ENCODE assay signal across 1 cellular context in the genomic region with DNA sequence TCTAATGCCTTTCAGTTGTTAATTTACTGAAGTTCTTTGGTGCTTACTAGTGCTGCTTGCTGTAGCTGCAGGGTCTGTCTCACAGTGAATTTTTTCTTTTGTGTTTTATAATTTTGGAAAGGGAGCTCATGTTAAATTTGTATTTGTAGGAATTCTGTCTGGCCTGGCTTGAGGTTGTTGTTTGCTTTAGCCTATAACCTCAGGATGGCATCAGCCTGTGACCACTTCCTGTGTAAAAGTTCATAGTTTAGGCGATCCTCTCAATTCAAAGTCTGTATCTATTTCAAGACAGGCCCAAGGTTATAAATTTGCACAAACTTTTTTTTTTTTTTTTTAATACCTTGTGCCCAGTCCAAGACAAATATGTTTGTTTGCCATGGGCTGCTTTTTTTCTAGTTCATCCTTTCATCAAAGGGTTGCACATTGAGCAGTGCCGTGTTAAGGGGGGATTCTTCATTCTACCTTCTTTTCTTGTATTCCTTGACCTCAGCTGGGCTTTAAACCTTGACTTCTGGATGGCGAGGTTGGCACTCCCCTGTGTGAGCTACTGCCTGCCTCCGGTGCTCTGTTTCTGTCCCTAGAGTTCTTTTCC.
TF ChIP-seq lines count a peak whose summit lies in the region.

No MANE protein-coding gene starts in this region.

TF ChIP-seq in GM23338, 12 proteins besides CTCF, POLR2A, EP300 and RAD21 (continued from another document):
- TF ChIP-seq, protein P1, sequence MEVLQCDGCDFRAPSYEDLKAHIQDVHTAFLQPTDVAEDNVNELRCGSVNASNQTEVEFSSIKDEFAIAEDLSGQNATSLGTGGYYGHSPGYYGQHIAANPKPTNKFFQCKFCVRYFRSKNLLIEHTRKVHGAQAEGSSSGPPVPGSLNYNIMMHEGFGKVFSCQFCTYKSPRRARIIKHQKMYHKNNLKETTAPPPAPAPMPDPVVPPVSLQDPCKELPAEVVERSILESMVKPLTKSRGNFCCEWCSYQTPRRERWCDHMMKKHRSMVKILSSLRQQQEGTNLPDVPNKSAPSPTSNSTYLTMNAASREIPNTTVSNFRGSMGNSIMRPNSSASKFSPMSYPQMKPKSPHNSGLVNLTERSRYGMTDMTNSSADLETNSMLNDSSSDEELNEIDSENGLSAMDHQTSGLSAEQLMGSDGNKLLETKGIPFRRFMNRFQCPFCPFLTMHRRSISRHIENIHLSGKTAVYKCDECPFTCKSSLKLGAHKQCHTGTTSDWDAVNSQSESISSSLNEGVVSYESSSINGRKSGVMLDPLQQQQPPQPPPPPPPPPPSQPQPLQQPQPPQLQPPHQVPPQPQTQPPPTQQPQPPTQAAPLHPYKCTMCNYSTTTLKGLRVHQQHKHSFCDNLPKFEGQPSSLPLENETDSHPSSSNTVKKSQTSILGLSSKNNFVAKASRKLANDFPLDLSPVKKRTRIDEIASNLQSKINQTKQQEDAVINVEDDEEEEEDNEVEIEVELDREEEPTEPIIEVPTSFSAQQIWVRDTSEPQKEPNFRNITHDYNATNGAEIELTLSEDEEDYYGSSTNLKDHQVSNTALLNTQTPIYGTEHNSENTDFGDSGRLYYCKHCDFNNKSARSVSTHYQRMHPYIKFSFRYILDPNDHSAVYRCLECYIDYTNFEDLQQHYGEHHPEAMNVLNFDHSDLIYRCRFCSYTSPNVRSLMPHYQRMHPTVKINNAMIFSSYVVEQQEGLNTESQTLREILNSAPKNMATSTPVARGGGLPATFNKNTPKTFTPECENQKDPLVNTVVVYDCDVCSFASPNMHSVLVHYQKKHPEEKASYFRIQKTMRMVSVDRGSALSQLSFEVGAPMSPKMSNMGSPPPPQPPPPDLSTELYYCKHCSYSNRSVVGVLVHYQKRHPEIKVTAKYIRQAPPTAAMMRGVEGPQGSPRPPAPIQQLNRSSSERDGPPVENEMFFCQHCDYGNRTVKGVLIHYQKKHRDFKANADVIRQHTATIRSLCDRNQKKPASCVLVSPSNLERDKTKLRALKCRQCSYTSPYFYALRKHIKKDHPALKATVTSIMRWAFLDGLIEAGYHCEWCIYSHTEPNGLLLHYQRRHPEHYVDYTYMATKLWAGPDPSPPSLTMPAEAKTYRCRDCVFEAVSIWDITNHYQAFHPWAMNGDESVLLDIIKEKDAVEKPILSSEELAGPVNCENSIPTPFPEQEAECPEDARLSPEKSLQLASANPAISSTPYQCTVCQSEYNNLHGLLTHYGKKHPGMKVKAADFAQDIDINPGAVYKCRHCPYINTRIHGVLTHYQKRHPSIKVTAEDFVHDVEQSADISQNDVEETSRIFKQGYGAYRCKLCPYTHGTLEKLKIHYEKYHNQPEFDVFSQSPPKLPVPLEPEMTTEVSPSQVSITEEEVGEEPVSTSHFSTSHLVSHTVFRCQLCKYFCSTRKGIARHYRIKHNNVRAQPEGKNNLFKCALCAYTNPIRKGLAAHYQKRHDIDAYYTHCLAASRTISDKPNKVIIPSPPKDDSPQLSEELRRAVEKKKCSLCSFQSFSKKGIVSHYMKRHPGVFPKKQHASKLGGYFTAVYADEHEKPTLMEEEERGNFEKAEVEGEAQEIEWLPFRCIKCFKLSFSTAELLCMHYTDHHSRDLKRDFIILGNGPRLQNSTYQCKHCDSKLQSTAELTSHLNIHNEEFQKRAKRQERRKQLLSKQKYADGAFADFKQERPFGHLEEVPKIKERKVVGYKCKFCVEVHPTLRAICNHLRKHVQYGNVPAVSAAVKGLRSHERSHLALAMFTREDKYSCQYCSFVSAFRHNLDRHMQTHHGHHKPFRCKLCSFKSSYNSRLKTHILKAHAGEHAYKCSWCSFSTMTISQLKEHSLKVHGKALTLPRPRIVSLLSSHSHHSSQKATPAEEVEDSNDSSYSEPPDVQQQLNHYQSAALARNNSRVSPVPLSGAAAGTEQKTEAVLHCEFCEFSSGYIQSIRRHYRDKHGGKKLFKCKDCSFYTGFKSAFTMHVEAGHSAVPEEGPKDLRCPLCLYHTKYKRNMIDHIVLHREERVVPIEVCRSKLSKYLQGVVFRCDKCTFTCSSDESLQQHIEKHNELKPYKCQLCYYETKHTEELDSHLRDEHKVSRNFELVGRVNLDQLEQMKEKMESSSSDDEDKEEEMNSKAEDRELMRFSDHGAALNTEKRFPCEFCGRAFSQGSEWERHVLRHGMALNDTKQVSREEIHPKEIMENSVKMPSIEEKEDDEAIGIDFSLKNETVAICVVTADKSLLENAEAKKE (CRISPR knock-in tag; IDR thresholded peaks at IDR 0.05) = no peak
- TF ChIP-seq STAT1 (IDR thresholded peaks at IDR 0.05; ENCODE audit: unreplicated experiment) = no peak
- TF ChIP-seq, protein P2, sequence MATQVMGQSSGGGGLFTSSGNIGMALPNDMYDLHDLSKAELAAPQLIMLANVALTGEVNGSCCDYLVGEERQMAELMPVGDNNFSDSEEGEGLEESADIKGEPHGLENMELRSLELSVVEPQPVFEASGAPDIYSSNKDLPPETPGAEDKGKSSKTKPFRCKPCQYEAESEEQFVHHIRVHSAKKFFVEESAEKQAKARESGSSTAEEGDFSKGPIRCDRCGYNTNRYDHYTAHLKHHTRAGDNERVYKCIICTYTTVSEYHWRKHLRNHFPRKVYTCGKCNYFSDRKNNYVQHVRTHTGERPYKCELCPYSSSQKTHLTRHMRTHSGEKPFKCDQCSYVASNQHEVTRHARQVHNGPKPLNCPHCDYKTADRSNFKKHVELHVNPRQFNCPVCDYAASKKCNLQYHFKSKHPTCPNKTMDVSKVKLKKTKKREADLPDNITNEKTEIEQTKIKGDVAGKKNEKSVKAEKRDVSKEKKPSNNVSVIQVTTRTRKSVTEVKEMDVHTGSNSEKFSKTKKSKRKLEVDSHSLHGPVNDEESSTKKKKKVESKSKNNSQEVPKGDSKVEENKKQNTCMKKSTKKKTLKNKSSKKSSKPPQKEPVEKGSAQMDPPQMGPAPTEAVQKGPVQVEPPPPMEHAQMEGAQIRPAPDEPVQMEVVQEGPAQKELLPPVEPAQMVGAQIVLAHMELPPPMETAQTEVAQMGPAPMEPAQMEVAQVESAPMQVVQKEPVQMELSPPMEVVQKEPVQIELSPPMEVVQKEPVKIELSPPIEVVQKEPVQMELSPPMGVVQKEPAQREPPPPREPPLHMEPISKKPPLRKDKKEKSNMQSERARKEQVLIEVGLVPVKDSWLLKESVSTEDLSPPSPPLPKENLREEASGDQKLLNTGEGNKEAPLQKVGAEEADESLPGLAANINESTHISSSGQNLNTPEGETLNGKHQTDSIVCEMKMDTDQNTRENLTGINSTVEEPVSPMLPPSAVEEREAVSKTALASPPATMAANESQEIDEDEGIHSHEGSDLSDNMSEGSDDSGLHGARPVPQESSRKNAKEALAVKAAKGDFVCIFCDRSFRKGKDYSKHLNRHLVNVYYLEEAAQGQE (IDR thresholded peaks at IDR 0.05; ENCODE audit: unreplicated experiment) = no peak
